30 cellular contexts compared by ENCODE assay signal in the genomic region with DNA sequence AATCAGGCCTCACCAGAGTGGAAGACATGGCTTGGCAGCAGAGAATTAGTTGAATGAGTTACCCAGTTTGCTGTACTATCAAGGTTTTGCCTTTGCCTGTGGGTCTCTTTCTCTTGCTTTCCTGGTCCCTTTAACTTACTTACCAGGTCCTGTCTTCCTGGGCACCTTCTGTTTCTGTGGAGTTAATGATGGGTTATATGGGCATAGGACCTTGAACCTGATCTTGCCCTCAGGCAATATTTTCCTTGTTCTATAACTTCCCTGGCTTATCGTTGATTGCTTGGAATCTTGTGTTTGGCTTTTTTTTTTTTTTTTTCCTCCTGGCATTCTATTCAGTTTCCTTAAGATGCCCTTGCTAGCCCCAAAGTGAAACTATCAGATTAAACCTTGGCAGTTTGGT.
A peak's percentile ranks its signal among the peaks of the same experiment; 100 is the strongest.
DNase-seq lines count a peak whose midpoint lies in the region; ATAC-seq, FAIRE-seq and TF ChIP-seq lines count a peak whose summit lies in the region.
"Had no signal": no experiment of that assay in that cellular context is flagged by ENCODE, and none has a peak within 500 bp of the region (broad histone marks: within the 10 kb centered on the region; RNA-seq: fewer than 3 reads in every experiment).

No MANE protein-coding gene starts in this region.

- H3K4me3 ChIP-seq in small intestine (ENCODE audit: low read depth in 1 of 2, low read length in 2 of 2): no peak overlapping the region
- H3K4me3 ChIP-seq: K562, SJCRH30 had no signal

- peaks cover 7 to 9% of the 10 kb centered on the region in 2 donors for H3K36me3 Mint-ChIP-seq in activated naive CD4-positive, alpha-beta T cell treated with anti-CD3 and anti-CD28 coated beads, Interleukin-2, amount 50 U/mL, for 72 hours
- H3K36me3 Mint-ChIP-seq: CD4-positive, alpha-beta memory T cell had no signal

- peak; percentile 6 for DNase-seq in left kidney (ENCODE audit: low read depth, low spot score)
- DNase-seq in small intestine: peak; percentile 85
- no peak for DNase-seq in activated naive CD4-positive, alpha-beta T cell treated with anti-CD3 and anti-CD28 coated beads, Interleukin-2, amount 50 U/mL, for 72 hours (ENCODE audit: low spot score in 2 of 2)
- no peak for DNase-seq in AG20443 (ENCODE audit: low spot score)
- no peak for DNase-seq in caudate nucleus (lab: John Stamatoyannopoulos, UW)
- DNase-seq: AML-193; C1 segment of cervical spinal cord; Caco-2; CD4-positive, alpha-beta memory T cell; DMS153; DND-41; Kasumi-1; MV-4-11; NCI-H1105; NCI-H1436 treated with DMSO at 0.1 percent for 48 hours; NCI-H187 treated with DMSO at 0.1 percent for 48 hours; NCI-H2171 treated with DMSO at 0.1 percent for 48 hours; NCI-H524; NCI-H774; PC-3; SJCRH30 had no signal

- H3K27ac ChIP-seq in 22Rv1: peak overlapping the region; percentile 13; the same call in 1 of the 2 replicates
- H3K27ac ChIP-seq in small intestine (ENCODE audit: low read depth in 1 of 2, low read length in 1 of 2): no peak overlapping the region
- no peak overlapping the region for H3K27ac ChIP-seq in caudate nucleus (ENCODE audit: low read depth, low read length)
- H3K27ac ChIP-seq: SJCRH30 had no signal

- no peak for TF ChIP-seq CTCF in 22Rv1 (IDR thresholded peaks at IDR 0.05)

- peaks cover 4% of the 10 kb centered on the region in 2 donors for H3K4me1 ChIP-seq in small intestine (ENCODE audit: control insufficient read depth in 2 of 2, insufficient read depth in 1 of 2, low read depth in 1 of 2, low read length in 1 of 2)
- H3K4me1 ChIP-seq: Caco-2, SJCRH30 had no signal

- ATAC-seq in SK-N-SH treated with all-trans-retinoic acid at 6 μM for 48 hours: peak; percentile 40
- ATAC-seq in activated naive CD4-positive, alpha-beta T cell treated with anti-CD3 and anti-CD28 coated beads, Interleukin-2, amount 50 U/mL, for 72 hours: no peak
- no peak for ATAC-seq in HG02870 (IDR thresholded peaks at IDR 0.05; ENCODE audit: unreplicated experiment)
- ATAC-seq: K562, PC-3, Right ventricle myocardium inferior had no signal

- FAIRE-seq in small intestine (lab: Jason Lieb, UNC): peak; percentile 5
- FAIRE-seq: A204.1, GM12892, H54, HTR-8/SVneo, K562 had no signal

- WGBS in small intestine, 3 donors: 9 to 39% (median 31%) methylated on average over 1 of the region's 1 CpG

- no peaks in the 10 kb centered on the region for H3K9me3 Mint-ChIP-seq in activated naive CD4-positive, alpha-beta T cell treated with anti-CD3 and anti-CD28 coated beads, Interleukin-2, amount 50 U/mL, for 72 hours

- no peak overlapping the region for H3K27ac Mint-ChIP-seq in activated naive CD4-positive, alpha-beta T cell treated with anti-CD3 and anti-CD28 coated beads, Interleukin-2, amount 50 U/mL, for 72 hours
- H3K27ac Mint-ChIP-seq: CD4-positive, alpha-beta memory T cell had no signal

- no peaks in the 10 kb centered on the region for H3K36me3 ChIP-seq in small intestine (ENCODE audit: control insufficient read depth in 2 of 2, insufficient read depth in 2 of 2, low read length in 2 of 2)
- H3K36me3 ChIP-seq: SJCRH30 had no signal

- H3K27me3 ChIP-seq in small intestine (ENCODE audit: control insufficient read depth in 2 of 2, insufficient read depth in 2 of 2, low read length in 2 of 2): no peaks in the 10 kb centered on the region
- H3K27me3 ChIP-seq: SJCRH30 had no signal

- H3K9me3 ChIP-seq in small intestine (ENCODE audit: control insufficient read depth, low read depth): no peaks in the 10 kb centered on the region
- H3K9me3 ChIP-seq: Caco-2, SJCRH30 had no signal

TF ChIP-seq in SK-N-SH treated with all-trans-retinoic acid at 6 μM for 48 hours, 23 proteins besides CTCF, POLR2A, EP300 and RAD21:
- TF ChIP-seq ARNTL (CRISPR knock-in tag; IDR thresholded peaks at IDR 0.05; ENCODE audit: borderline replicate concordance, low read depth): no peak
- no peak for TF ChIP-seq ZNF8 (CRISPR knock-in tag; IDR thresholded peaks at IDR 0.05)
- no peak for TF ChIP-seq BACH2 (CRISPR knock-in tag; IDR thresholded peaks at IDR 0.05; ENCODE audit: borderline replicate concordance)
- TF ChIP-seq TCF4 (CRISPR knock-in tag; IDR thresholded peaks at IDR 0.05; ENCODE audit: borderline replicate concordance): no peak
- TF ChIP-seq, protein P1, sequence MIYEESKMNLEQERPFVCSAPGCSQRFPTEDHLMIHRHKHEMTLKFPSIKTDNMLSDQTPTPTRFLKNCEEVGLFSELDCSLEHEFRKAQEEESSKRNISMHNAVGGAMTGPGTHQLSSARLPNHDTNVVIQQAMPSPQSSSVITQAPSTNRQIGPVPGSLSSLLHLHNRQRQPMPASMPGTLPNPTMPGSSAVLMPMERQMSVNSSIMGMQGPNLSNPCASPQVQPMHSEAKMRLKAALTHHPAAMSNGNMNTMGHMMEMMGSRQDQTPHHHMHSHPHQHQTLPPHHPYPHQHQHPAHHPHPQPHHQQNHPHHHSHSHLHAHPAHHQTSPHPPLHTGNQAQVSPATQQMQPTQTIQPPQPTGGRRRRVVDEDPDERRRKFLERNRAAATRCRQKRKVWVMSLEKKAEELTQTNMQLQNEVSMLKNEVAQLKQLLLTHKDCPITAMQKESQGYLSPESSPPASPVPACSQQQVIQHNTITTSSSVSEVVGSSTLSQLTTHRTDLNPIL (CRISPR knock-in tag; IDR thresholded peaks at IDR 0.05; ENCODE audit: low read depth): no peak
- no peak for TF ChIP-seq PPARA (CRISPR knock-in tag; IDR thresholded peaks at IDR 0.05; ENCODE audit: borderline replicate concordance)

Comparison
In these comparisons a context has a peak if more than half of its experiments do, and no peak if none do; other contexts are left out.
1. DNase-seq: peak in left kidney (single experiment) and small intestine (single experiment); none in activated naive CD4-positive, alpha-beta T cell treated with anti-CD3 and anti-CD28 coated beads, Interleukin-2, amount 50 U/mL, for 72 hours (0 of 2), AG20443 (single experiment) and caudate nucleus (0 of 61).